ENCODE assay signal across 29 cellular contexts in the genomic region with DNA sequence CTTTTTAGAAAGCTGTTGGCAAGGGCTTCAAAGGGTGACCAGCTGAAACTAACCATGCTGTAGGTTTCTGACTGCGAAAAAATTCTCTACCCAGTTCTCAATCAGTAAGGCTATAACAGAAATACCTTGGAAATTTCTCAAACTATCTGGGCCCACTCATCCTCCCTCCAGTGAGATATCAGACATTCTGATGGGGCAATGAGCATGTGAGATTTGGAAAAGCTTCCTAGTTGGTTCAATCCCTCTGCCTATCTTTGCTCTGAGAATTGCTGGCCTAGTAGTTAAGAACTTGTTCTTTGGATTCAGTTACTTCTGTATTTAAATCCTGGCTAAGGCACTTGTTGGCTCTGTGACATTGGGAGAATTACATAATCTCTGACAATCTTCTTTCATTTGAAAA.
"Had no signal": no experiment of that assay in that cellular context is flagged by ENCODE, and none has a peak within 500 bp of the region (broad histone marks: within the 10 kb centered on the region; RNA-seq: fewer than 3 reads in every experiment).

No MANE protein-coding gene starts in this region.

- H3K9me3 Mint-ChIP-seq: central memory CD8-positive, alpha-beta T cell; dendritic cell treated with granulocyte-macrophage colony-stimulating factor and Interleukin-4, amounts not matched to agents 40 ng/mL and 50 ng/mL, for 4 days; endodermal cell; mesothelial cell of epicardium had no signal

- H3K4me1 Mint-ChIP-seq: central memory CD8-positive, alpha-beta T cell; immature natural killer cell; mesothelial cell of epicardium had no signal

- H3K9me3 ChIP-seq: colonic mucosa, esophagus squamous epithelium, gastrocnemius medialis, heart right ventricle, left lung, lower lobe of right lung, mucosa of descending colon had no signal

- H3K4me3 Mint-ChIP-seq: central memory CD8-positive, alpha-beta T cell; dendritic cell treated with granulocyte-macrophage colony-stimulating factor and Interleukin-4, amounts not matched to agents 40 ng/mL and 50 ng/mL, for 4 days; effector memory CD8-positive, alpha-beta T cell; endodermal cell; immature natural killer cell; mesothelial cell of epicardium had no signal

- H3K27ac Mint-ChIP-seq: dendritic cell treated with granulocyte-macrophage colony-stimulating factor and Interleukin-4, amounts not matched to agents 40 ng/mL and 50 ng/mL, for 4 days; effector memory CD8-positive, alpha-beta T cell; endodermal cell; immature natural killer cell; mesothelial cell of epicardium had no signal

- DNase-seq: cerebellar nuclear complex; colonic mucosa; cortex of kidney; effector CD8-positive, alpha-beta T cell; effector memory CD8-positive, alpha-beta T cell; endodermal cell; erythroblast; esophagus squamous epithelium; foreskin fibroblast; foreskin melanocyte; gastrocnemius medialis; glutamatergic neuron; head of caudate nucleus; heart right ventricle; hypothalamus; immature natural killer cell; islet precursor cell; kidney; kidney glomerular epithelial cell; left lung; left ventricle myocardium superior; lower lobe of right lung; mesenchymal stem cell; mucosa of descending colon had no signal

- ATAC-seq: effector memory CD8-positive, alpha-beta T cell; esophagus mucosa; gastrocnemius medialis; heart right ventricle; left lung; left ventricle myocardium superior; lower lobe of right lung; mucosa of descending colon had no signal

- H3K4me1 ChIP-seq: colonic mucosa, esophagus squamous epithelium, gastrocnemius medialis, heart right ventricle, left lung, lower lobe of right lung had no signal

- H3K36me3 Mint-ChIP-seq: immature natural killer cell, mesothelial cell of epicardium had no signal

- H3K27me3 Mint-ChIP-seq: central memory CD8-positive, alpha-beta T cell; effector memory CD8-positive, alpha-beta T cell had no signal

- H3K4me3 ChIP-seq: colonic mucosa, esophagus squamous epithelium, gastrocnemius medialis, heart right ventricle, left lung, lower lobe of right lung, mucosa of descending colon had no signal

- H3K27me3 ChIP-seq: colonic mucosa, esophagus squamous epithelium, gastrocnemius medialis, heart right ventricle, left lung had no signal

- H3K36me3 ChIP-seq: colonic mucosa, esophagus squamous epithelium, gastrocnemius medialis, heart right ventricle, left lung, lower lobe of right lung had no signal

- H3K27ac ChIP-seq: colonic mucosa, epithelial cell of prostate, esophagus squamous epithelium, gastrocnemius medialis, heart right ventricle, left lung, lower lobe of right lung had no signal
